ENCODE assay signal across 13 cellular contexts in genomic region chr16:82034981-82035612, GRCh38. TPM values are rescaled to one million over a fixed set of nuclear protein-coding genes. Genes with fewer than 3 reads are reported as not detected.
DNase-seq lines count a peak whose midpoint lies in the region; ATAC-seq, FAIRE-seq and TF ChIP-seq lines count a peak whose summit lies in the region.
"Had no signal": no experiment of that assay in that cellular context is flagged by ENCODE, and none has a peak within 500 bp of the region (broad histone marks: within the 10 kb centered on the region; RNA-seq: fewer than 3 reads in every experiment).

A gene with protein sequence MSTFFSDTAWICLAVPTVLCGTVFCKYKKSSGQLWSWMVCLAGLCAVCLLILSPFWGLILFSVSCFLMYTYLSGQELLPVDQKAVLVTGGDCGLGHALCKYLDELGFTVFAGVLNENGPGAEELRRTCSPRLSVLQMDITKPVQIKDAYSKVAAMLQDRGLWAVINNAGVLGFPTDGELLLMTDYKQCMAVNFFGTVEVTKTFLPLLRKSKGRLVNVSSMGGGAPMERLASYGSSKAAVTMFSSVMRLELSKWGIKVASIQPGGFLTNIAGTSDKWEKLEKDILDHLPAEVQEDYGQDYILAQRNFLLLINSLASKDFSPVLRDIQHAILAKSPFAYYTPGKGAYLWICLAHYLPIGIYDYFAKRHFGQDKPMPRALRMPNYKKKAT (plus strand): TSS chr16:82035253. CDS start chr16:82035425, 172 bp downstream.

- no peaks in the 10 kb centered on the region for H3K4me1 ChIP-seq in thymus (ENCODE audit: control insufficient read depth, insufficient read depth, low read length)

- no peak for TF ChIP-seq CTCF in astrocyte of the spinal cord (IDR thresholded peaks at IDR 0.05; ENCODE audit: low read depth, low read length)
- no peak for TF ChIP-seq CTCF in kidney epithelial cell (IDR thresholded peaks at IDR 0.05; ENCODE audit: insufficient read depth, low read length, poor library complexity, severe bottlenecking)

- no peak for ATAC-seq in HG02981 (IDR thresholded peaks at IDR 0.05; ENCODE audit: unreplicated experiment)
- no peak for ATAC-seq in GM18867 (IDR thresholded peaks at IDR 0.05; ENCODE audit: unreplicated experiment)

- DNase-seq in HT-29 (ENCODE audit: low spot score) (peak; percentile 87), astrocyte of the spinal cord (ENCODE audit: low read depth, low spot score) (peak; percentile 15), kidney epithelial cell (ENCODE audit: low read depth) (peak; percentile 79), frontal cortex (ENCODE audit: low spot score in 2 of 2) (no peak), NCI-H146 treated with DMSO at 0.1 percent for 48 hours (lab: John Stamatoyannopoulos, UW; ENCODE audit: unreplicated experiment) (no peak)
- DNase-seq: activated CD4-positive, alpha-beta T cell treated with anti-CD3 and anti-CD28 coated beads for 48 hours had no signal

- H3K27me3 ChIP-seq in kidney epithelial cell (ENCODE audit: control insufficient read depth, insufficient read depth, low read length), result no peaks in the 10 kb centered on the region
- no peaks in the 10 kb centered on the region for H3K27me3 ChIP-seq in thymus (ENCODE audit: control insufficient read depth, insufficient read depth)

- no peak for FAIRE-seq in frontal cortex (lab: Jason Lieb, UNC)
- FAIRE-seq: colon had no signal

- WGBS in thymus, result 91% methylated on average over 6 of the region's 6 CpGs

- in situ Hi-C loops in astrocyte of the spinal cord (cut with HindIII; ENCODE audit: low sequenced_read_pairs), result no loop called here

- H3K9me3 ChIP-seq in thymus (ENCODE audit: control insufficient read depth), result no peaks in the 10 kb centered on the region
- H3K9me3 ChIP-seq: neutrophil had no signal

- H3K4me3 ChIP-seq in astrocyte of the spinal cord (ENCODE audit: low read depth, low read length), result no peak within 1 kb of the TSS
- H3K4me3 ChIP-seq in kidney epithelial cell (ENCODE audit: low read depth, low read length), result no peak within 1 kb of the TSS
- H3K4me3 ChIP-seq in thymus (ENCODE audit: low read length), result no peak within 1 kb of the TSS

- H3K36me3 ChIP-seq in kidney epithelial cell (ENCODE audit: control insufficient read depth, insufficient read depth, low read length), result no peaks in the 10 kb centered on the region
- no peaks in the 10 kb centered on the region for H3K36me3 ChIP-seq in thymus (ENCODE audit: control insufficient read depth, insufficient read depth)
- H3K36me3 ChIP-seq: neutrophil had no signal

- peak within 1 kb of the TSS; percentile 36 for H3K27ac ChIP-seq in thymus (ENCODE audit: low read depth)
- H3K27ac ChIP-seq: neutrophil had no signal

RNA-seq across cellular contexts. Expression of the gene that starts here (rescaled TPM):
- 39.0 and 40.8 TPM in 2 replicates for total RNA-seq in HT-29 (2014; rRNA removed; shearing (Covaris generic))
- total RNA-seq in kidney epithelial cell, result 0.82 TPM in 1 of 2 replicates, not detected in the other
- polyA plus RNA-seq in thymus, result 2.9 TPM
- under 0.01 TPM for total RNA-seq in frontal cortex
- total RNA-seq: SK-MEL-5, subcutaneous adipose tissue had no signal

Comparison
In these comparisons a context has a peak if more than half of its experiments do, and no peak if none do; other contexts are left out.
1. RNA of the gene that starts here (total RNA-seq): 39.0 to 40.8 TPM in HT-29; 0.82 TPM in kidney epithelial cell and under 0.01 TPM in frontal cortex (single experiment); every median in the first group is over 10 times any median in the second.
2. Peak in DNase-seq in kidney epithelial cell; RNA of the gene not detected or under 1 TPM.
3. DNase-seq: peak in HT-29 (single experiment) and astrocyte of the spinal cord (single experiment); none in frontal cortex (0 of 2) and NCI-H146 treated with DMSO at 0.1 percent for 48 hours (single experiment).